In genomic region chr4:58833126-58833525, GRCh38 we compare ENCODE assay signal across 20 cellular contexts.
"Had no signal": no experiment of that assay in that cellular context is flagged by ENCODE, and none has a peak within 500 bp of the region (broad histone marks: within the 10 kb centered on the region; RNA-seq: fewer than 3 reads in every experiment).

No MANE protein-coding gene starts in this region.

- H3K9ac ChIP-seq: SK-N-SH had no signal

- H3K4me2 ChIP-seq: SK-N-SH had no signal

- DNase-seq: KBM-7, MV-4-11, NCI-H1048, NCI-H1105, NCI-H1417, NCI-H1436 treated with DMSO at 0.1 percent for 48 hours, NCI-H1694, NCI-H187 treated with DMSO at 0.1 percent for 48 hours, NCI-H2029 treated with DMSO at 0.1 percent for 48 hours, NCI-H2171 treated with DMSO at 0.1 percent for 48 hours, NCI-H345, NCI-H446 treated with DMSO at 0.1 percent for 48 hours, NCI-H524, NCI-H526 treated with DMSO at 0.1 percent for 48 hours, NCI-H748 treated with DMSO at 0.1 percent for 48 hours, RPMI8226, SHP77, SK-N-SH, T-helper 1 cell had no signal

- FAIRE-seq: RCC 7860 had no signal
